24 cellular contexts compared by ENCODE assay signal in the genomic region with DNA sequence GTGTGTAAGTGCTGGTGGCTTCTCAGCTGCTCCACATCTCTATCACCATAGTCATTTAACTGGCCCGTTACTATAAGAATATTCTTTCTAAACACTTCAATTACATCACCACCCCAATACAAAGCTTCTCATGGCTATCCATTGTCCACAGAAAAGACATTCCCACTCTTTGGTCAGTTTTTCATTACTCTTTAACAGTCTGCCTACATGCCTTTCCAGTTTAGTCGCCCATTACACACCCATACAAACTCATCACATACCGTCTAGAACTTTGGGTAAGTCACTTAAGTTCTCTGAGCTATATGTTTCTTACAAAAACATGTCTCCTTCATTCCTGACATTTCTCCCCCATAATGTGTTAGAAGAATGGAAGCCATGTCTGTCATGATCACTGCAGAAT.
DNase-seq lines count a peak whose midpoint lies in the region; ATAC-seq and TF ChIP-seq lines count a peak whose summit lies in the region.
"Had no signal": no experiment of that assay in that cellular context is flagged by ENCODE, and none has a peak within 500 bp of the region (broad histone marks: within the 10 kb centered on the region; RNA-seq: fewer than 3 reads in every experiment).

No MANE protein-coding gene starts in this region.

- no peak for ATAC-seq in activated naive CD8-positive, alpha-beta T cell treated with anti-CD3 and anti-CD28 coated beads, Interleukin-2, amount 50 U/mL, for 24 hours
- ATAC-seq: effector memory CD8-positive, alpha-beta T cell; lower lobe of right lung; sciatic nerve had no signal

- intact Hi-C loops in activated naive CD4-positive, alpha-beta T cell treated with anti-CD3 and anti-CD28 coated beads for 36 hours (cut with micrococcal nuclease), result no loop called here

- no peak for DNase-seq in activated naive CD4-positive, alpha-beta T cell treated with anti-CD3 and anti-CD28 coated beads for 36 hours
- no peak for DNase-seq in activated naive CD4-positive, alpha-beta T cell treated with anti-CD3 and anti-CD28 coated beads, Interleukin-2, amount 50 U/mL, for 16 hours
- DNase-seq in activated naive CD8-positive, alpha-beta T cell treated with anti-CD3 and anti-CD28 coated beads, Interleukin-2, amount 50 U/mL, for 24 hours, result no peak
- peak; percentile 36 for DNase-seq in kidney glomerular epithelial cell (lab: John Stamatoyannopoulos, UW)
- no peak for DNase-seq in erythroblast (lab: John Stamatoyannopoulos, UW)
- DNase-seq in HuH-7 (ENCODE audit: low spot score), result no peak
- no peak for DNase-seq in pons (ENCODE audit: low spot score)
- DNase-seq in SJCRH30, result no peak
- DNase-seq: activated CD4-positive, alpha-beta T cell treated with anti-CD3 and anti-CD28 coated beads, Interleukin-2, amount 50 U/mL, for 1 hour; activated effector memory CD4-positive, alpha-beta T cell treated with anti-CD3 and anti-CD28 coated beads, Interleukin-2, amount 50 U/mL, for 16 hours; adrenal gland; effector memory CD8-positive, alpha-beta T cell; kidney; lower lobe of right lung; NCI-H1092 treated with DMSO at 0.1 percent for 48 hours; NCI-H187 treated with DMSO at 0.1 percent for 48 hours; RPMI8226; SK-N-SH; upper lobe of left lung had no signal

- no peaks in the 10 kb centered on the region for H3K27me3 ChIP-seq in SJCRH30
- H3K27me3 ChIP-seq: adrenal gland; BLaER1 treated with 17β-estradiol and CSF1 and Interleukin-3, amounts not matched to agents 10 nM and 100 nM; breast epithelium; upper lobe of left lung had no signal

- no peak overlapping the region for H3K4me3 ChIP-seq in SJCRH30
- H3K4me3 ChIP-seq: adrenal gland; BLaER1 treated with 17β-estradiol and CSF1 and Interleukin-3, amounts not matched to agents 10 nM and 100 nM; breast epithelium; HAP-1; lower lobe of right lung; upper lobe of left lung had no signal

- H3K27ac ChIP-seq in SJCRH30, result no peak overlapping the region
- H3K27ac ChIP-seq: adrenal gland; BLaER1 treated with 17β-estradiol and CSF1 and Interleukin-3, amounts not matched to agents 10 nM and 100 nM; breast epithelium; lower lobe of right lung; upper lobe of left lung; VCaP had no signal

- CTCF ChIA-PET in activated naive CD4-positive, alpha-beta T cell treated with anti-CD3 and anti-CD28 coated beads for 36 hours (lab: Charles Lee), result interaction anchor here (0.7 to 5.1 kb wide), 10 partner anchors 18 to 201 kb away, joined by 3 to 33 read pairs (median 4); no protein-coding TSS in a partner anchor

- peaks cover 3% of the 10 kb centered on the region for H3K9me3 Mint-ChIP-seq in activated naive CD4-positive, alpha-beta T cell treated with anti-CD3 and anti-CD28 coated beads for 36 hours
- peaks cover 15% of the 10 kb centered on the region for H3K9me3 Mint-ChIP-seq in activated naive CD8-positive, alpha-beta T cell treated with anti-CD3 and anti-CD28 coated beads, Interleukin-2, amount 50 U/mL, for 24 hours
- H3K9me3 Mint-ChIP-seq: effector memory CD8-positive, alpha-beta T cell had no signal

- peaks cover 67% of the 10 kb centered on the region for H3K4me1 Mint-ChIP-seq in activated naive CD4-positive, alpha-beta T cell treated with anti-CD3 and anti-CD28 coated beads for 36 hours (ENCODE audit: low read depth)
- H3K4me1 Mint-ChIP-seq in activated naive CD8-positive, alpha-beta T cell treated with anti-CD3 and anti-CD28 coated beads, Interleukin-2, amount 50 U/mL, for 24 hours, result peaks cover 65% of the 10 kb centered on the region

- H3K4me3 Mint-ChIP-seq in activated naive CD4-positive, alpha-beta T cell treated with anti-CD3 and anti-CD28 coated beads for 36 hours, result no peak overlapping the region
- H3K4me3 Mint-ChIP-seq in activated naive CD8-positive, alpha-beta T cell treated with anti-CD3 and anti-CD28 coated beads, Interleukin-2, amount 50 U/mL, for 24 hours, result no peak overlapping the region
- H3K4me3 Mint-ChIP-seq: effector memory CD8-positive, alpha-beta T cell had no signal

- H3K36me3 ChIP-seq in SJCRH30, result no peaks in the 10 kb centered on the region
- H3K36me3 ChIP-seq: adrenal gland; BLaER1 treated with 17β-estradiol and CSF1 and Interleukin-3, amounts not matched to agents 10 nM and 100 nM; breast epithelium; HAP-1 had no signal

- H3K27ac Mint-ChIP-seq in activated naive CD4-positive, alpha-beta T cell treated with anti-CD3 and anti-CD28 coated beads for 36 hours, result peak overlapping the region; percentile 6
- H3K27ac Mint-ChIP-seq in activated naive CD8-positive, alpha-beta T cell treated with anti-CD3 and anti-CD28 coated beads, Interleukin-2, amount 50 U/mL, for 24 hours, result peak overlapping the region; percentile 1
- H3K27ac Mint-ChIP-seq: effector memory CD8-positive, alpha-beta T cell had no signal

- no peaks in the 10 kb centered on the region for H3K9me3 ChIP-seq in SJCRH30 (replicated peaks)
- H3K9me3 ChIP-seq: adrenal gland; BLaER1 treated with 17β-estradiol and CSF1 and Interleukin-3, amounts not matched to agents 10 nM and 100 nM; breast epithelium; HAP-1; lower lobe of right lung; SK-N-SH; upper lobe of left lung had no signal

- H3K36me3 Mint-ChIP-seq in activated naive CD4-positive, alpha-beta T cell treated with anti-CD3 and anti-CD28 coated beads for 36 hours (ENCODE audit: low read depth), result peaks cover 1% of the 10 kb centered on the region
- peaks cover 8% of the 10 kb centered on the region for H3K36me3 Mint-ChIP-seq in activated naive CD8-positive, alpha-beta T cell treated with anti-CD3 and anti-CD28 coated beads, Interleukin-2, amount 50 U/mL, for 24 hours (ENCODE audit: low read depth)

- H3K4me1 ChIP-seq in SJCRH30, result peaks cover 26% of the 10 kb centered on the region
- H3K4me1 ChIP-seq: HAP-1 had no signal

- no peaks in the 10 kb centered on the region for H3K27me3 Mint-ChIP-seq in activated naive CD4-positive, alpha-beta T cell treated with anti-CD3 and anti-CD28 coated beads for 36 hours (ENCODE audit: low read depth)
- H3K27me3 Mint-ChIP-seq in activated naive CD8-positive, alpha-beta T cell treated with anti-CD3 and anti-CD28 coated beads, Interleukin-2, amount 50 U/mL, for 24 hours, result no peaks in the 10 kb centered on the region

- TF ChIP-seq POLR2A in erythroblast (IDR thresholded peaks at IDR 0.05; ENCODE audit: low read length), result no peak
